Comparison of ENCODE assay signal across 36 cellular contexts in the genomic region with DNA sequence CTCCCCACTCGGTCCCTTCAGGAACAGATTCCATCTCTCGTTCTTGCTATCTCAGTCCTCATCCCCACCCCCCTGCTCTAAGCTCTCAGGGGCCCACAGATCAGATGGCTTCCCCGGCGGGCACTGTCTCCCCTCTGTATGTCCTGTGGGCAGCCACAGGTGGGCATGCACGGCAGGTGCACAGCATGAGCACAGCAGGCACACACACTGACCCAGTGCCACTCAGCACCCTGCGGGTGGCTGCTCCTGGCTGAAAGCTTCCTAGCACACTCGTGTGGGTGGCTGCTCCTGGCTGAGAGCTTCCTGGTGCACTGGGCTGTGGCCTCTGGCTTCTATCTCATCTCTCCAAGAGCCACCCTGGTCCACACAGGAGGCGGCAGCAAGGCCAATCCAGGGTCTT. TPM values are rescaled to one million over a fixed set of nuclear protein-coding genes. Genes with fewer than 3 reads are reported as not detected.
"Had no signal": no experiment of that assay in that cellular context is flagged by ENCODE, and none has a peak within 500 bp of the region (broad histone marks: within the 10 kb centered on the region; RNA-seq: fewer than 3 reads in every experiment).

No MANE protein-coding gene starts in this region.

- H3K9me3 ChIP-seq: gastrocnemius medialis, left lung, ovary, psoas muscle, spleen, suprapubic skin, transverse colon, vagina had no signal

- DNase-seq: dorsolateral prefrontal cortex; effector CD4-positive, alpha-beta T cell; foreskin fibroblast; gastrocnemius medialis; head of caudate nucleus; left cardiac atrium; left lung; mesendoderm; midbrain; naive thymus-derived CD4-positive, alpha-beta T cell; nucleus accumbens; ovary; psoas muscle; right cardiac atrium; spleen; stimulated activated CD4-positive, alpha-beta T cell treated with anti-CD3 and anti-CD28 coated beads, Interleukin-4, amount 100 ng/mL, for 4 hours; stimulated activated naive CD4-positive, alpha-beta T cell; stimulated activated naive CD8-positive, alpha-beta T cell treated with anti-CD3 and anti-CD28 coated beads, Interleukin-15, amount 100 ng/mL, for 72 hours; transverse colon had no signal

- H3K4me3 ChIP-seq: dorsolateral prefrontal cortex, gastrocnemius medialis, hepatocyte, left lung, neural progenitor cell, ovary, psoas muscle, skin epidermis, spleen, suprapubic skin, transverse colon, vagina had no signal

- H3K4me3 Mint-ChIP-seq: naive thymus-derived CD4-positive, alpha-beta T cell; nephron; neural progenitor cell; stimulated activated naive CD8-positive, alpha-beta T cell treated with anti-CD3 and anti-CD28 coated beads, Interleukin-15, amount 100 ng/mL, for 72 hours had no signal

- ATAC-seq: esophagus mucosa; gastrocnemius medialis; left cardiac atrium; left lung; naive thymus-derived CD4-positive, alpha-beta T cell; psoas muscle; right cardiac atrium; stimulated activated naive CD8-positive, alpha-beta T cell treated with anti-CD3 and anti-CD28 coated beads, Interleukin-15, amount 100 ng/mL, for 72 hours had no signal

- FAIRE-seq: colon had no signal

- H3K27ac Mint-ChIP-seq: naive thymus-derived CD4-positive, alpha-beta T cell; nephron; neural progenitor cell; stimulated activated naive CD8-positive, alpha-beta T cell treated with anti-CD3 and anti-CD28 coated beads, Interleukin-15, amount 100 ng/mL, for 72 hours had no signal

- H3K4me1 ChIP-seq: gastrocnemius medialis, left lung, psoas muscle, spleen, suprapubic skin, transverse colon, vagina had no signal

- H3K4me2 ChIP-seq: hepatocyte, neural progenitor cell had no signal

- H3K36me3 Mint-ChIP-seq: neural progenitor cell had no signal

- H3K9me3 Mint-ChIP-seq: stimulated activated naive CD8-positive, alpha-beta T cell treated with anti-CD3 and anti-CD28 coated beads, Interleukin-15, amount 100 ng/mL, for 72 hours had no signal

- H3K27ac ChIP-seq: dorsolateral prefrontal cortex, epithelial cell of prostate, gastrocnemius medialis, hepatocyte, left lung, neural progenitor cell, ovary, psoas muscle, skin epidermis, spleen, suprapubic skin, transverse colon, vagina had no signal

- H3K4me1 Mint-ChIP-seq: naive thymus-derived CD4-positive, alpha-beta T cell; neural progenitor cell; stimulated activated naive CD8-positive, alpha-beta T cell treated with anti-CD3 and anti-CD28 coated beads, Interleukin-15, amount 100 ng/mL, for 72 hours had no signal

- H3K9ac ChIP-seq: neural progenitor cell had no signal

- H3K27me3 ChIP-seq: gastrocnemius medialis, hepatocyte, left lung, neural progenitor cell, ovary, spleen, suprapubic skin, transverse colon, vagina had no signal

- H2AFZ ChIP-seq: hepatocyte, neural progenitor cell had no signal

- H3K36me3 ChIP-seq: gastrocnemius medialis, left lung, neural progenitor cell, ovary, spleen, suprapubic skin, transverse colon, vagina had no signal

RNA-seq across cellular contexts. Expression of gene SMIM36, which starts 44.5 kb away (rescaled TPM):
- total RNA-seq: esophagus mucosa; gastrocnemius medialis; glomerular endothelial cell; hepatocyte; kidney epithelial cell; left cardiac atrium; left lung; lower leg skin; lung microvascular endothelial cell; mucosa of gallbladder; naive thymus-derived CD4-positive, alpha-beta T cell; ovary; psoas muscle; renal cortical epithelial cell; right cardiac atrium; spleen; suprapubic skin; transverse colon; ureter; vagina had no signal
- polyA plus RNA-seq: hepatocyte; naive thymus-derived CD4-positive, alpha-beta T cell; ovary; psoas muscle; right cardiac atrium; spleen; thymus had no signal
